4 cellular contexts compared by ENCODE assay signal in the genomic region with DNA sequence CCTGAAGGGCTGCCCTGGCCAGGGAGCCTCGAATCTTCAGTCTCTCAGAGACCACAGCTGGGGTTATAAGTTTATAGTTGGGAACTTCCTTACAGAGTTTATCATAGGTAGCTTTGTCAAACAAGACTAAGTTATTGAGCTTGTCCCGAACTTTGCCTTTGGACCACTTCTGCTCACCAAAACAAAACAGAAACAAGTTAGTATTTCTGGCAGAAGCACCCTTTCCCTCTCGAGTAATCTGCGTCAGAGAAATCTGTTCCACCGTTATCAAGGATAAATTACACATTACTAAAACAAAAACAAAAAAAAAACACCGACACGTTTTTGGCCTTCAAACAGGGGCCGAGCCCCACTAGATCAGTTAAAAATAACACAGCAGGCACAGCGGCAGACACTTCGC. TPM values are rescaled to one million over a fixed set of nuclear protein-coding genes. Genes with fewer than 3 reads are reported as not detected.
A peak's percentile ranks its signal among the peaks of the same experiment; 100 is the strongest.
DNase-seq lines count a peak whose midpoint lies in the region; ATAC-seq and TF ChIP-seq lines count a peak whose summit lies in the region.
"Not testable (repeated sequence)": the region's sequence is repeated elsewhere in the genome, so short reads cannot be mapped to it uniquely, and the experiment has no call there.

No MANE protein-coding gene starts in this region.

- CTCF ChIA-PET in Caco-2 (lab: Charles Lee), result not testable (repeated sequence)
- CTCF ChIA-PET in activated CD8-positive, alpha-beta T cell treated with anti-CD3 and anti-CD28 coated beads for 36 hours (lab: Charles Lee), result interaction anchor here (5.0 kb wide), 1 partner anchor 13 kb away, joined by 20 read pairs; the partner anchor contains the start of gene SLC37A4

- H3K4me1 ChIP-seq in Caco-2, result peaks cover 41% of the 10 kb centered on the region
- H3K4me1 ChIP-seq in parathyroid adenoma, result not testable (repeated sequence)

- not testable (repeated sequence) for ATAC-seq in activated CD8-positive, alpha-beta T cell treated with anti-CD3 and anti-CD28 coated beads for 36 hours

- peaks cover 12% of the 10 kb centered on the region for H3K36me3 ChIP-seq in Caco-2 (ENCODE audit: control insufficient read depth, insufficient read depth, low read length)
- not testable (repeated sequence) for H3K36me3 ChIP-seq in parathyroid adenoma (ENCODE audit: control insufficient read depth, insufficient read depth, low read length)

- TF ChIP-seq CTCF in Caco-2 (IDR thresholded peaks at IDR 0.05; ENCODE audit: insufficient read depth in 1 of 2, low read depth in 1 of 2, low read length in 1 of 2, severe bottlenecking in 1 of 2, unreplicated experiment in 1 of 2); activated CD8-positive, alpha-beta T cell treated with anti-CD3 and anti-CD28 coated beads for 36 hours (IDR thresholded peaks at IDR 0.05); fibroblast of the aortic adventitia (IDR thresholded peaks at IDR 0.05; ENCODE audit: insufficient read depth, low read length); parathyroid adenoma (IDR thresholded peaks at IDR 0.05): not testable (repeated sequence)

- H3K4me2 ChIP-seq in parathyroid adenoma (ENCODE audit: low read length), result peak overlapping the region; percentile 75

- H3K27ac Mint-ChIP-seq in Caco-2 (ENCODE audit: unreplicated experiment), result peak overlapping the region; percentile 98
- peak overlapping the region; percentile 99 for H3K27ac Mint-ChIP-seq in activated CD8-positive, alpha-beta T cell treated with anti-CD3 and anti-CD28 coated beads for 36 hours

- DNase-seq in Caco-2; activated CD8-positive, alpha-beta T cell treated with anti-CD3 and anti-CD28 coated beads for 36 hours; fibroblast of the aortic adventitia (ENCODE audit: low read depth): not testable (repeated sequence)

- H3K79me2 ChIP-seq in parathyroid adenoma, result not testable (repeated sequence)

- H3K9me3 ChIP-seq in Caco-2; parathyroid adenoma (ENCODE audit: control insufficient read depth, low read length): not testable (repeated sequence)

- H3K4me3 Mint-ChIP-seq in Caco-2 (ENCODE audit: unreplicated experiment), result peak overlapping the region; percentile 96
- peak overlapping the region; percentile 99 for H3K4me3 Mint-ChIP-seq in activated CD8-positive, alpha-beta T cell treated with anti-CD3 and anti-CD28 coated beads for 36 hours

- H3K4me1 Mint-ChIP-seq in Caco-2 (ENCODE audit: low read depth, unreplicated experiment), result peaks cover 23% of the 10 kb centered on the region
- H3K4me1 Mint-ChIP-seq in activated CD8-positive, alpha-beta T cell treated with anti-CD3 and anti-CD28 coated beads for 36 hours (ENCODE audit: low read depth), result peaks cover 51% of the 10 kb centered on the region

- not testable (repeated sequence) for H3K27me3 ChIP-seq in Caco-2 (replicated peaks; ENCODE audit: control insufficient read depth, insufficient read depth, low read length); parathyroid adenoma (ENCODE audit: control insufficient read depth, insufficient read depth, low read length)

- H2AFZ ChIP-seq in parathyroid adenoma, result not testable (repeated sequence)

- peak overlapping the region; percentile 90 for H3K27ac ChIP-seq in parathyroid adenoma

- BruUV-seq in Caco-2 (replicated peaks; lab: Mats Ljungman, UMichigan), result not testable (repeated sequence)

- peak overlapping the region; percentile 76 for H3K9ac ChIP-seq in parathyroid adenoma

- not testable (repeated sequence) for H3K27me3 Mint-ChIP-seq in Caco-2 (ENCODE audit: insufficient read depth, unreplicated experiment); activated CD8-positive, alpha-beta T cell treated with anti-CD3 and anti-CD28 coated beads for 36 hours

- peaks cover 99% of the 10 kb centered on the region for H3K36me3 Mint-ChIP-seq in Caco-2 (ENCODE audit: insufficient read depth, unreplicated experiment)
- H3K36me3 Mint-ChIP-seq in activated CD8-positive, alpha-beta T cell treated with anti-CD3 and anti-CD28 coated beads for 36 hours (ENCODE audit: low read depth), result peaks cover 79% of the 10 kb centered on the region

- H3K4me3 ChIP-seq in Caco-2 (ENCODE audit: low read depth, low read length) (peak overlapping the region; percentile 91), fibroblast of the aortic adventitia (ENCODE audit: low read depth, low read length) (peak overlapping the region; percentile 97), parathyroid adenoma (ENCODE audit: low read depth, low read length) (peak overlapping the region; percentile 90)

- not testable (repeated sequence) for H3K9me3 Mint-ChIP-seq in Caco-2 (ENCODE audit: unreplicated experiment); activated CD8-positive, alpha-beta T cell treated with anti-CD3 and anti-CD28 coated beads for 36 hours

- intact Hi-C loops in Caco-2 (cut with micrococcal nuclease; ENCODE audit: unreplicated experiment); activated CD8-positive, alpha-beta T cell treated with anti-CD3 and anti-CD28 coated beads for 36 hours (cut with micrococcal nuclease): not testable (repeated sequence)

- POLR2A ChIA-PET in Caco-2 (lab: Charles Lee), result interaction anchor here (0.7 to 1.0 kb wide), 3 partner anchors 67 to 151 kb away, joined by 3 read pairs; partner anchors contain the start of genes DPAGT1 and HMBS
- POLR2A ChIA-PET in activated CD8-positive, alpha-beta T cell treated with anti-CD3 and anti-CD28 coated beads for 36 hours (lab: Charles Lee), result interaction anchor here (1.0 to 8.6 kb wide), 9 partner anchors 11 to 102 kb away, joined by 3 to 106 read pairs (median 12); partner anchors contain the start of genes CENATAC, HMBS, HYOU1 and SLC37A4

RNA-seq across cellular contexts. Expression of gene RPS25, which starts 0.8 kb away (rescaled TPM):
- 1,811 and 1,967 TPM in 2 replicates for total RNA-seq in Caco-2 (2022)
- 1,000 to 10,000 TPM; 1,901 to 1,911 TPM for total RNA-seq in activated CD8-positive, alpha-beta T cell treated with anti-CD3 and anti-CD28 coated beads for 36 hours
- total RNA-seq in fibroblast of the aortic adventitia (ENCODE audit: low replicate concordance), result 796 and 2,500 TPM in 2 replicates

RNA-seq across cellular contexts. Expression of gene TRAPPC4, which starts 1.2 kb away (rescaled TPM):
- total RNA-seq in Caco-2 (2022) (118 and 126 TPM in 2 replicates), fibroblast of the aortic adventitia (ENCODE audit: low replicate concordance) (61.2 and 79.9 TPM in 2 replicates)
- total RNA-seq in activated CD8-positive, alpha-beta T cell treated with anti-CD3 and anti-CD28 coated beads for 36 hours, result 10 to 100 TPM; 69.5 to 71.4 TPM

RNA-seq across cellular contexts. Expression of gene SLC37A4, which starts 13.3 kb away (rescaled TPM):
- total RNA-seq in Caco-2 (2022), result 97.8 and 108 TPM in 2 replicates
- 10 to 100 TPM; 32.4 to 35.2 TPM for total RNA-seq in activated CD8-positive, alpha-beta T cell treated with anti-CD3 and anti-CD28 coated beads for 36 hours
- 13.4 and 15.5 TPM in 2 replicates for total RNA-seq in fibroblast of the aortic adventitia (ENCODE audit: low replicate concordance)

RNA-seq across cellular contexts. Expression of gene CENATAC, which starts 19.4 kb away (rescaled TPM):
- 185 and 194 TPM in 2 replicates for total RNA-seq in Caco-2 (2022)
- 10 to 100 TPM; 22.0 to 24.1 TPM for total RNA-seq in activated CD8-positive, alpha-beta T cell treated with anti-CD3 and anti-CD28 coated beads for 36 hours
- total RNA-seq in fibroblast of the aortic adventitia (ENCODE audit: low replicate concordance), result 30.9 and 63.4 TPM in 2 replicates

RNA-seq across cellular contexts. Expression of gene HYOU1, which starts 39.6 kb away (rescaled TPM):
- total RNA-seq in Caco-2 (2022), result 306 and 366 TPM in 2 replicates
- 100 to 1,000 TPM in 1 of 2 experiments, 10 to 100 TPM in 1; 92.4 to 101 TPM for total RNA-seq in activated CD8-positive, alpha-beta T cell treated with anti-CD3 and anti-CD28 coated beads for 36 hours
- 117 and 126 TPM in 2 replicates for total RNA-seq in fibroblast of the aortic adventitia (ENCODE audit: low replicate concordance)
